Comparison of ENCODE assay signal across 20 cellular contexts in genomic region chr5:174799146-174799545, GRCh38.
DNase-seq lines count a peak whose midpoint lies in the region; ATAC-seq and TF ChIP-seq lines count a peak whose summit lies in the region.
"Had no signal": no experiment of that assay in that cellular context is flagged by ENCODE, and none has a peak within 500 bp of the region (broad histone marks: within the 10 kb centered on the region; RNA-seq: fewer than 3 reads in every experiment).

No MANE protein-coding gene starts in this region.

- in situ Hi-C loops in IMR-90 (cut with MboI; ENCODE audit: low sequenced_read_pairs) (loop anchor here (5.0 kb wide), 1 partner anchor 382 kb away; no protein-coding TSS in a partner anchor), astrocyte of the cerebellum (cut with HindIII; ENCODE audit: low sequenced_read_pairs) (no loop called here), brain microvascular endothelial cell (cut with HindIII; ENCODE audit: low pct_ligation_motif_present, low sequenced_read_pairs) (no loop called here)

- H4K20me1 ChIP-seq in IMR-90 (ENCODE audit: insufficient read depth, low read length) (no peaks in the 10 kb centered on the region), hepatocyte (ENCODE audit: insufficient read depth, poor library complexity, severe bottlenecking) (no peaks in the 10 kb centered on the region)

- H3K9me1 ChIP-seq in IMR-90 (ENCODE audit: insufficient read depth, low read length), result no peaks in the 10 kb centered on the region

- no peak overlapping the region for H2BK5ac ChIP-seq in IMR-90 (ENCODE audit: low read depth, low read length, poor library complexity, severe bottlenecking)

- no peak for TF ChIP-seq RAD21 in IMR-90 (IDR thresholded peaks at IDR 0.05; ENCODE audit: low read length)

- no peak overlapping the region for H4K8ac ChIP-seq in IMR-90 (ENCODE audit: low read depth in 2 of 2, low read length in 2 of 2)

- H4K91ac ChIP-seq in IMR-90 (ENCODE audit: insufficient read depth, low read depth, low read length), result no peak overlapping the region

- H3K27ac ChIP-seq in IMR-90 (ENCODE audit: insufficient read depth, low read length) (peak overlapping the region; percentile 36; the same call in 1 of the 2 replicates), hepatocyte (peak overlapping the region; percentile 29), upper lobe of right lung (no peak overlapping the region), brain microvascular endothelial cell (no peak overlapping the region)
- H3K27ac ChIP-seq: neutrophil, transverse colon had no signal

- peaks cover 4% of the 10 kb centered on the region for H3K27me3 Mint-ChIP-seq in activated T-helper 1 cell treated with anti-CD3 and anti-CD28 coated beads, Interleukin-12 subunit alpha, Interleukin-12 subunit beta, Interleukin-2, Interleukin-4 antibody, amounts not matched to agents 30 ng/mL and 10 ng/mL and 1 ng/mL, durations not matched to agents 14 hours and 24 hours and 36 hours (ENCODE audit: insufficient read depth)

- H3K79me2 ChIP-seq in hepatocyte, result no peaks in the 10 kb centered on the region

- H3K27me3 ChIP-seq in IMR-90 (ENCODE audit: control insufficient read depth, insufficient read depth, low read length), result peaks cover 6% of the 10 kb centered on the region
- H3K27me3 ChIP-seq in hepatocyte, result no peaks in the 10 kb centered on the region
- peaks cover 13% of the 10 kb centered on the region for H3K27me3 ChIP-seq in upper lobe of right lung
- H3K27me3 ChIP-seq in brain microvascular endothelial cell (replicated peaks), result no peaks in the 10 kb centered on the region

- no peak overlapping the region for H2BK120ac ChIP-seq in IMR-90 (ENCODE audit: low read depth, low read length)

- H3K9ac ChIP-seq in IMR-90 (ENCODE audit: low read depth, low read length), result no peak overlapping the region

- dilution Hi-C loops in IMR-90 (cut with HindIII; ENCODE audit: low sequenced_read_pairs, unreplicated experiment), result no loop called here

- 4% methylated on average over 4 of the region's 8 CpGs; no CpG with 5 or more reads in 1 of the 2 experiments for WGBS in IMR-90 (ENCODE audit: extremely low coverage in 2 of 2, insufficient read length in 1 of 2), 2 experiments
- WGBS in hepatocyte (ENCODE audit: low lambda C conversion rate, missing lambda C conversion rate), result 57% methylated on average over 8 of the region's 8 CpGs

- peak overlapping the region; percentile 74; the same call in 1 of the 2 replicates for H3K4me2 ChIP-seq in IMR-90 (ENCODE audit: low read depth, low read length)
- no peak overlapping the region for H3K4me2 ChIP-seq in hepatocyte

- H4K5ac ChIP-seq in IMR-90 (ENCODE audit: low read depth, low read length), result no peak overlapping the region; the same call in 1 of the 2 replicates

- H2BK15ac ChIP-seq in IMR-90 (ENCODE audit: low read depth, low read length), result no peak overlapping the region

- CTCF ChIA-PET in IMR-90 (lab: Yijun Ruan, JAX), result no interaction called here

- no peak overlapping the region for H3K14ac ChIP-seq in IMR-90 (replicated peaks; ENCODE audit: low read depth, low read length)

- intact Hi-C loops in IMR-90 (cut with micrococcal nuclease) (loop anchor here (10.0 kb wide), 1 partner anchor 136 kb away; no protein-coding TSS in a partner anchor), upper lobe of right lung (cut with DNase I) (loop anchor here (10.0 kb wide), 1 partner anchor 384 kb away; no protein-coding TSS in a partner anchor)
- intact Hi-C loops in activated T-helper 1 cell treated with anti-CD3 and anti-CD28 coated beads, Interleukin-12 subunit alpha, Interleukin-12 subunit beta, Interleukin-2, Interleukin-4 antibody, amounts not matched to agents 30 ng/mL and 10 ng/mL and 1 ng/mL, durations not matched to agents 14 hours and 24 hours and 36 hours (cut with micrococcal nuclease), result no loop called here

- no peak overlapping the region for H2AK9ac ChIP-seq in IMR-90 (replicated peaks; ENCODE audit: low read depth, low read length, poor library complexity)

- H3K4me3 Mint-ChIP-seq in activated T-helper 1 cell treated with anti-CD3 and anti-CD28 coated beads, Interleukin-12 subunit alpha, Interleukin-12 subunit beta, Interleukin-2, Interleukin-4 antibody, amounts not matched to agents 30 ng/mL and 10 ng/mL and 1 ng/mL, durations not matched to agents 14 hours and 24 hours and 36 hours, result no peak overlapping the region
- H3K4me3 Mint-ChIP-seq: activated CD8-positive, alpha-beta memory T cell treated with anti-CD3 and anti-CD28 coated beads, Interleukin-2, amount 10 ng/mL, durations not matched to agents 7 days and 5 days; activated naive CD8-positive, alpha-beta T cell treated with anti-CD3 and anti-CD28 coated beads for 36 hours; HFFc6; stimulated activated naive CD8-positive, alpha-beta T cell treated with anti-CD3 and anti-CD28 coated beads, Interleukin-15, Interleukin-2, amounts not matched to agents 100 ng/mL and 50 ng/mL, for 24 hours had no signal

- H2AFZ ChIP-seq in IMR-90 (replicated peaks; ENCODE audit: low read length, poor library complexity) (no peak overlapping the region), hepatocyte (no peak overlapping the region)

- H3K36me3 ChIP-seq in IMR-90 (ENCODE audit: control insufficient read depth, insufficient read depth, low read length) (no peaks in the 10 kb centered on the region), hepatocyte (replicated peaks; ENCODE audit: insufficient read depth, low read depth) (no peaks in the 10 kb centered on the region), upper lobe of right lung (no peaks in the 10 kb centered on the region), brain microvascular endothelial cell (replicated peaks) (no peaks in the 10 kb centered on the region)
- H3K36me3 ChIP-seq: neutrophil, transverse colon had no signal

- BruUV-seq in IMR-90 (replicated peaks; lab: Mats Ljungman, UMichigan), result no TSS peak

- TF ChIP-seq POLR2A in IMR-90 (IDR thresholded peaks at IDR 0.05; ENCODE audit: low read depth, low read length), result no peak

- H3K9me3 ChIP-seq in IMR-90 (ENCODE audit: control insufficient read depth, insufficient read depth, low read length) (peaks cover 2% of the 10 kb centered on the region; the same call in 1 of the 2 replicates), hepatocyte (ENCODE audit: low read depth) (no peaks in the 10 kb centered on the region), upper lobe of right lung (no peaks in the 10 kb centered on the region)
- H3K9me3 ChIP-seq: neutrophil, transverse colon had no signal

- no peak overlapping the region for H3K27ac Mint-ChIP-seq in activated T-helper 1 cell treated with anti-CD3 and anti-CD28 coated beads, Interleukin-12 subunit alpha, Interleukin-12 subunit beta, Interleukin-2, Interleukin-4 antibody, amounts not matched to agents 30 ng/mL and 10 ng/mL and 1 ng/mL, durations not matched to agents 14 hours and 24 hours and 36 hours
- H3K27ac Mint-ChIP-seq: activated CD8-positive, alpha-beta memory T cell treated with anti-CD3 and anti-CD28 coated beads, Interleukin-2, amount 10 ng/mL, durations not matched to agents 7 days and 5 days; activated naive CD8-positive, alpha-beta T cell treated with anti-CD3 and anti-CD28 coated beads for 36 hours; activated T-helper 2 cell treated with anti-CD3 and anti-CD28 coated beads, Interferon-gamma antibody, Interleukin-2, Interleukin-4, amounts not matched to agents 10 μg/mL and 5 μg/mL and 100 μg/mL, durations not matched to agents 14 hours and 24 hours and 36 hours; HFFc6; stimulated activated naive CD8-positive, alpha-beta T cell treated with anti-CD3 and anti-CD28 coated beads, Interleukin-15, Interleukin-2, amounts not matched to agents 100 ng/mL and 50 ng/mL, for 24 hours had no signal

- no peaks in the 10 kb centered on the region for H3K9me3 Mint-ChIP-seq in activated T-helper 1 cell treated with anti-CD3 and anti-CD28 coated beads, Interleukin-12 subunit alpha, Interleukin-12 subunit beta, Interleukin-2, Interleukin-4 antibody, amounts not matched to agents 30 ng/mL and 10 ng/mL and 1 ng/mL, durations not matched to agents 14 hours and 24 hours and 36 hours
- H3K9me3 Mint-ChIP-seq: activated naive CD8-positive, alpha-beta T cell treated with anti-CD3 and anti-CD28 coated beads for 36 hours; activated T-helper 2 cell treated with anti-CD3 and anti-CD28 coated beads, Interferon-gamma antibody, Interleukin-2, Interleukin-4, amounts not matched to agents 10 μg/mL and 5 μg/mL and 100 μg/mL, durations not matched to agents 14 hours and 24 hours and 36 hours; stimulated activated naive CD8-positive, alpha-beta T cell treated with anti-CD3 and anti-CD28 coated beads, Interleukin-15, Interleukin-2, amounts not matched to agents 100 ng/mL and 50 ng/mL, for 24 hours had no signal

- DNase-seq in IMR-90, result no peak
- peak; percentile 64 for DNase-seq in astrocyte of the cerebellum (ENCODE audit: low read depth)
- no peak for DNase-seq in hepatocyte (ENCODE audit: low spot score)
- DNase-seq in upper lobe of right lung, result no peak
- no peak for DNase-seq in activated CD8-positive, alpha-beta memory T cell treated with anti-CD3 and anti-CD28 coated beads for 24 hours
- DNase-seq in activated T-helper 1 cell treated with anti-CD3 and anti-CD28 coated beads, Interleukin-12 subunit alpha, Interleukin-12 subunit beta, Interleukin-2, Interleukin-4 antibody, amounts not matched to agents 30 ng/mL and 10 ng/mL and 1 ng/mL, durations not matched to agents 14 hours and 24 hours and 36 hours (ENCODE audit: low spot score), result no peak
- no peak for DNase-seq in brain microvascular endothelial cell
- DNase-seq: activated CD4-positive, alpha-beta T cell treated with anti-CD3 and anti-CD28 coated beads for 4 hours; activated CD8-positive, alpha-beta memory T cell treated with anti-CD3 and anti-CD28 coated beads, Interleukin-2, amount 10 ng/mL, durations not matched to agents 7 days and 5 days; activated naive CD8-positive, alpha-beta T cell treated with anti-CD3 and anti-CD28 coated beads for 36 hours; C1 segment of cervical spinal cord; HFFc6; left cardiac atrium; NCI-H2107; small intestine; stimulated activated CD4-positive, alpha-beta T cell treated with anti-CD3 and anti-CD28 coated beads, Interleukin-4, amount 100 ng/mL, for 1 hour; transverse colon had no signal

- POLR2A ChIA-PET in IMR-90 (lab: Charles Lee; ENCODE audit: unreplicated experiment), result no interaction called here

- peaks cover 8% of the 10 kb centered on the region for H3K4me1 Mint-ChIP-seq in activated T-helper 1 cell treated with anti-CD3 and anti-CD28 coated beads, Interleukin-12 subunit alpha, Interleukin-12 subunit beta, Interleukin-2, Interleukin-4 antibody, amounts not matched to agents 30 ng/mL and 10 ng/mL and 1 ng/mL, durations not matched to agents 14 hours and 24 hours and 36 hours (ENCODE audit: low read depth)
- H3K4me1 Mint-ChIP-seq: activated CD8-positive, alpha-beta memory T cell treated with anti-CD3 and anti-CD28 coated beads, Interleukin-2, amount 10 ng/mL, durations not matched to agents 7 days and 5 days; activated naive CD8-positive, alpha-beta T cell treated with anti-CD3 and anti-CD28 coated beads for 36 hours had no signal

- no peak overlapping the region for H3K4ac ChIP-seq in IMR-90 (ENCODE audit: low read depth, low read length)

- H2BK20ac ChIP-seq in IMR-90 (ENCODE audit: low read depth, low read length), result no peak overlapping the region

- no peak overlapping the region; the same call in 1 of the 2 replicates for H3K56ac ChIP-seq in IMR-90 (ENCODE audit: extremely low read depth, insufficient read depth, low read length)

- H3K36me3 Mint-ChIP-seq in activated T-helper 1 cell treated with anti-CD3 and anti-CD28 coated beads, Interleukin-12 subunit alpha, Interleukin-12 subunit beta, Interleukin-2, Interleukin-4 antibody, amounts not matched to agents 30 ng/mL and 10 ng/mL and 1 ng/mL, durations not matched to agents 14 hours and 24 hours and 36 hours (ENCODE audit: low read depth), result no peaks in the 10 kb centered on the region
- H3K36me3 Mint-ChIP-seq: activated CD8-positive, alpha-beta memory T cell treated with anti-CD3 and anti-CD28 coated beads, Interleukin-2, amount 10 ng/mL, durations not matched to agents 7 days and 5 days; activated naive CD8-positive, alpha-beta T cell treated with anti-CD3 and anti-CD28 coated beads for 36 hours had no signal

- peak overlapping the region; percentile 64; the same call in 1 of the 2 replicates for H3K18ac ChIP-seq in IMR-90 (ENCODE audit: low read depth, low read length)

- no peak overlapping the region for H3K4me3 ChIP-seq in IMR-90 (ENCODE audit: insufficient read depth, low read depth, low read length)
- H3K4me3 ChIP-seq in astrocyte of the cerebellum (ENCODE audit: low read depth, low read length), result no peak overlapping the region
- H3K4me3 ChIP-seq in hepatocyte, result no peak overlapping the region
- no peak overlapping the region for H3K4me3 ChIP-seq in upper lobe of right lung
- no peak overlapping the region for H3K4me3 ChIP-seq in brain microvascular endothelial cell (ENCODE audit: low read depth, low read length)
- H3K4me3 ChIP-seq: transverse colon had no signal

- H3K9me2 ChIP-seq in hepatocyte (replicated peaks; ENCODE audit: insufficient read depth), result no peaks in the 10 kb centered on the region

- peak; percentile 73 for ATAC-seq in IMR-90 (ENCODE audit: low read depth)
- peak; percentile 57 for ATAC-seq in upper lobe of right lung
- ATAC-seq: activated CD8-positive, alpha-beta memory T cell treated with anti-CD3 and anti-CD28 coated beads, Interleukin-2, amount 10 ng/mL, durations not matched to agents 7 days and 5 days; left cardiac atrium had no signal

- H3K79me1 ChIP-seq in IMR-90 (ENCODE audit: low read depth in 1 of 2, low read length in 2 of 2), result no peaks in the 10 kb centered on the region

- no peak overlapping the region for H2AK5ac ChIP-seq in IMR-90 (ENCODE audit: low read depth, low read length)

- H3K4me1 ChIP-seq in IMR-90 (ENCODE audit: control insufficient read depth, insufficient read depth, low read length) (peaks cover 5% of the 10 kb centered on the region; the same call in 1 of the 2 replicates), hepatocyte (ENCODE audit: insufficient read depth) (no peaks in the 10 kb centered on the region), upper lobe of right lung (no peaks in the 10 kb centered on the region)
- H3K4me1 ChIP-seq: transverse colon had no signal

- TF ChIP-seq CTCF in IMR-90 (conservative IDR thresholded peaks at IDR 0.05; ENCODE audit: low read depth, low read length), result no peak
- no peak for TF ChIP-seq CTCF in astrocyte of the cerebellum (IDR thresholded peaks at IDR 0.05; ENCODE audit: low read depth, low read length, missing control alignments)
- TF ChIP-seq CTCF in hepatocyte (IDR thresholded peaks at IDR 0.05; ENCODE audit: poor library complexity), result no peak
- TF ChIP-seq CTCF in upper lobe of right lung (IDR thresholded peaks at IDR 0.05), result no peak
- no peak for TF ChIP-seq CTCF in brain microvascular endothelial cell (IDR thresholded peaks at IDR 0.05; ENCODE audit: low read depth, low read length, missing control alignments)

- H3K23ac ChIP-seq in IMR-90 (ENCODE audit: low read depth, low read length), result no peak overlapping the region

Comparison
In these comparisons a context has a peak if more than half of its experiments do, and no peak if none do; other contexts are left out.
1. H3K27ac ChIP-seq: peak in IMR-90 (single experiment) and hepatocyte (single experiment); none in upper lobe of right lung (single experiment) and brain microvascular endothelial cell (single experiment).